Comparison of ENCODE assay signal across 10 cellular contexts in the genomic region with DNA sequence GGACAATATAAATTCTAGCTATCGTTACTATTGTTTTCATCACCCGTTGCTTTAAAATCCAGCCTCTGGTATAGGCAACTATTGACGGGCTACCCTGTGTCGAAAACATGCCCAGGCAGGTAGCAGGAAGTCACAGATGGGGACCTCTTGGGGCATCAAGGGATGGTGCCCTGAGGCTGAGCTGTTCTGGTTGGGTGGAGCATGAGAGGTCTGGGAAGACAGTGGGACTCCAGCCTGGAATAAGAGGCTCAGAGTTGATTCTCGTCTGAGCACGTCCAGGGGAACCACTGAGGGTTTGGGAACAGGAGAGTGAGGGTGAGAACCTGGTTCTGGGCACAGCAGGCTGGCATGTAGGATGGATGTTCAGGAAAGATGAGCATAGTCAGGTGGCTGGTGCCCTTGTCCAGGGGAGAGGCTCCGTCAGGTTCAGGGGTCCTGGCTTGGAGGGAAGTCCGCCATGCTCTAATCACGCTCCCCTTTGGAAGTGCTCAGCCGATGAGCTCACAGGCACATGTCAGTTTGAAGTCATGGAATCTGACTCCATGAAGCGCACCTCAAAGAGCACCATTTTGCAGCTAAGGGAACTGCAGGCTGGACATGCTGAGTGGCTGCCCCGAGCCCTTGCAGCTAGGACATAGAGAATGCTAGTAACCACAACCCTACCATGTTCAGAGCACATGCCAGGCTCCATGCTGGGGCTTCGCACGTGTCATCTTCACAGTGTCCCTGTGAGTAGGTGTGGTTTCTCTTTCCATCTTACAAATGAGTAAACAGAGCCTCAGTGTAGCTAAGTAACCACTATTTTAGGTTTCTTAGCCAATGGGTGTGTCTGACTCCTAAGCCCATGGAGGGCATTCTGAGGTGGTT. TPM values are rescaled to one million over a fixed set of nuclear protein-coding genes. Genes with fewer than 3 reads are reported as not detected.
A peak's percentile ranks its signal among the peaks of the same experiment; 100 is the strongest.
DNase-seq lines count a peak whose midpoint lies in the region; ATAC-seq, FAIRE-seq and TF ChIP-seq lines count a peak whose summit lies in the region.
"Had no signal": no experiment of that assay in that cellular context is flagged by ENCODE, and none has a peak within 500 bp of the region (broad histone marks: within the 10 kb centered on the region; RNA-seq: fewer than 3 reads in every experiment).

No MANE protein-coding gene starts in this region.

- 0 out of 2 replicates have a peak overlapping the region, but pooled peaks have one; percentile 44 for H2BK5ac ChIP-seq in H1 (ENCODE audit: low read depth, low read length)

- H3K9me3 ChIP-seq in H1 (ENCODE audit: insufficient read depth in 2 of 2, low read depth in 1 of 2, low read length in 1 of 2) (no peaks in the 10 kb centered on the region), pancreas (no peaks in the 10 kb centered on the region)

- H3K36me3 ChIP-seq in H1 (ENCODE audit: control insufficient read depth in 2 of 4, insufficient read depth in 4 of 4, low read length in 3 of 4) (peaks cover 0 to 12% (median 3%) of the 10 kb centered on the region in 4 experiments; a peak in 5 of 8 replicates), pancreas (no peaks in the 10 kb centered on the region)

- no peak overlapping the region for H3K9ac ChIP-seq in H1 (replicated peaks in 1 of 4; ENCODE audit: extremely low read depth in 1 of 4, low read depth in 3 of 4, low read length in 3 of 4)

- H3K56ac ChIP-seq in H1 (replicated peaks; ENCODE audit: insufficient read length, low read depth, low read length), result no peak overlapping the region

- no peaks in the 10 kb centered on the region for H3K79me2 ChIP-seq in H1 (ENCODE audit: control insufficient read depth in 1 of 2, insufficient read depth in 2 of 2, low read length in 2 of 2)

- FAIRE-seq in H1 (lab: Jason Lieb, UNC), result no peak
- no peak for FAIRE-seq in pancreas (lab: Jason Lieb, UNC)

- H2AFZ ChIP-seq in H1 (ENCODE audit: low read length), result no peak overlapping the region

- no peak for TF ChIP-seq POLR2A in H1 (IDR thresholded peaks at IDR 0.05; ENCODE audit: control extremely low read depth in 1 of 2, low read depth in 2 of 2, low read length in 2 of 2)

- H3K4me3 ChIP-seq in AG10803 (ENCODE audit: low read length) (no peak overlapping the region), H1 (ENCODE audit: extremely low read depth in 1 of 4, insufficient read depth in 2 of 4, low read depth in 3 of 4, low read length in 4 of 4) (no peak overlapping the region), pancreas (no peak overlapping the region)

- H2BK20ac ChIP-seq in H1 (ENCODE audit: low read length), result no peak overlapping the region

- POLR2A ChIA-PET in H1 (lab: Charles Lee; ENCODE audit: partially characterized antibody), result interaction anchor here (0.7 to 1.3 kb wide), 2 partner anchors 10 to 25 kb away, joined by 3 to 4 read pairs; no protein-coding TSS in a partner anchor

- no peak overlapping the region for H3K14ac ChIP-seq in H1 (ENCODE audit: insufficient read length)

- H3K23me2 ChIP-seq in H1 (ENCODE audit: low read depth, low read length), result no peaks in the 10 kb centered on the region

- H4K5ac ChIP-seq in H1 (ENCODE audit: insufficient read length, low read depth, low read length), result no peak overlapping the region

- H4K91ac ChIP-seq in H1 (replicated peaks; ENCODE audit: insufficient read length, low read length), result no peak overlapping the region

- CTCF ChIA-PET in H1 (lab: Charles Lee; ENCODE audit: partially characterized antibody), result interaction anchor here (1.1 to 2.4 kb wide), 6 partner anchors 9 to 116 kb away, joined by 6 to 12 read pairs (median 8); no protein-coding TSS in a partner anchor

- H3K27ac ChIP-seq in H1 (ENCODE audit: low read depth, low read length), result no peak overlapping the region
- H3K27ac ChIP-seq in pancreas, result no peak overlapping the region

- TF ChIP-seq EP300 in H1 (IDR thresholded peaks at IDR 0.05; ENCODE audit: borderline replicate concordance in 1 of 2, low read depth in 2 of 2, low read length in 2 of 2), result no peak

- peaks cover 1 to 19% of the 10 kb centered on the region in 2 experiments for H4K20me1 ChIP-seq in H1 (replicated peaks in 1 of 2; ENCODE audit: control insufficient read depth in 1 of 2, insufficient read depth in 2 of 2, low read length in 2 of 2)

- H2BK120ac ChIP-seq in H1 (replicated peaks; ENCODE audit: low read depth, low read length), result no peak overlapping the region

- no peaks in the 10 kb centered on the region for H3K4me1 ChIP-seq in H1 (replicated peaks in 1 of 4; ENCODE audit: control insufficient read depth in 3 of 4, insufficient read depth in 4 of 4, low read length in 3 of 4)
- no peaks in the 10 kb centered on the region for H3K4me1 ChIP-seq in pancreas

- H3K4ac ChIP-seq in H1 (replicated peaks; ENCODE audit: insufficient read length, low read depth, low read length), result no peak overlapping the region

- ATAC-seq in GM19351 (IDR thresholded peaks at IDR 0.05; ENCODE audit: unreplicated experiment) (peak; percentile 48), GM21515 (IDR thresholded peaks at IDR 0.05; ENCODE audit: unreplicated experiment) (no peak), HG02798 (IDR thresholded peaks at IDR 0.05; ENCODE audit: poor library complexity, unreplicated experiment) (no peak), pancreas (no peak), HG03159 (IDR thresholded peaks at IDR 0.05; ENCODE audit: unreplicated experiment) (no peak)

- H3K27me3 ChIP-seq in H1 (replicated peaks in 1 of 4; ENCODE audit: control insufficient read depth in 3 of 4, extremely low read depth in 1 of 4, insufficient read depth in 3 of 4, low read length in 3 of 4) (no peaks in the 10 kb centered on the region), pancreas (no peaks in the 10 kb centered on the region)

- 92% methylated on average over 14 of the region's 14 CpGs; no CpG with 5 or more reads in 1 of the 2 experiments for WGBS in H1 (ENCODE audit: extremely low coverage in 1 of 2, insufficient coverage in 1 of 2, insufficient read length in 1 of 2, insufficient replicate concordance in 2 of 2, low coverage in 1 of 2, low lambda C conversion rate in 2 of 2, missing lambda C conversion rate in 1 of 2), 2 experiments
- 92 to 93% methylated on average over 14 of the region's 14 CpGs for WGBS in pancreas, 2 donors

- no peak overlapping the region for H3K4me2 ChIP-seq in H1 (ENCODE audit: insufficient read depth in 1 of 2, low read depth in 2 of 2, low read length in 2 of 2)

- no peak overlapping the region for H2BK12ac ChIP-seq in H1 (ENCODE audit: low read depth, low read length)

- no peak overlapping the region for H3K23ac ChIP-seq in H1 (ENCODE audit: insufficient read length)

- no peak overlapping the region for H2AK5ac ChIP-seq in H1 (ENCODE audit: low read depth, low read length)

- H3K18ac ChIP-seq in H1 (ENCODE audit: extremely low read depth, low read length), result no peak overlapping the region

- no peak overlapping the region; the same call in 1 of the 2 replicates for H4K8ac ChIP-seq in H1 (ENCODE audit: extremely low read depth, insufficient read depth, low read length)

- TF ChIP-seq CTCF in AG10803 (conservative IDR thresholded peaks at IDR 0.05; ENCODE audit: low read length), result no peak
- no peak for TF ChIP-seq CTCF in H1 (IDR thresholded peaks at IDR 0.05; ENCODE audit: control extremely low read depth in 1 of 3, insufficient read depth in 1 of 3, low read depth in 1 of 3, low read length in 3 of 3)
- no peak for TF ChIP-seq CTCF in pancreas (IDR thresholded peaks at IDR 0.05)

- no peak overlapping the region for H2BK15ac ChIP-seq in H1 (ENCODE audit: low read length)

- peak; percentile 44 for DNase-seq in AG10803 (ENCODE audit: low read depth)
- DNase-seq in NCI-H2171 treated with DMSO at 0.1 percent for 48 hours (lab: John Stamatoyannopoulos, UW), result peak; percentile 62
- DNase-seq in H1 (ENCODE audit: low read depth in 1 of 2, low spot score in 2 of 2), result no peak
- DNase-seq in pancreas, result no peak
- DNase-seq: MM.1S had no signal

- no peak for TF ChIP-seq RAD21 in H1 (IDR thresholded peaks at IDR 0.05 in 1 of 2, conservative IDR thresholded peaks at IDR 0.05 in 1 of 2; ENCODE audit: low read depth in 2 of 2, low read length in 2 of 2)

- intact Hi-C loops in pancreas (cut with DNase I), result no loop called here

- H3K79me1 ChIP-seq in H1 (ENCODE audit: low read depth, low read length), result peaks cover 4% of the 10 kb centered on the region; the same call in 1 of the 2 replicates

TF ChIP-seq in H1, 55 proteins besides CTCF, POLR2A, EP300 and RAD21 (continues in another document):
- no peak for TF ChIP-seq TAF1 (IDR thresholded peaks at IDR 0.05; ENCODE audit: low read depth, low read length)
- no peak for TF ChIP-seq POLR2AphosphoS5 (IDR thresholded peaks at IDR 0.05; ENCODE audit: low read depth, low read length)
- no peak for TF ChIP-seq CEBPB (IDR thresholded peaks at IDR 0.05; ENCODE audit: low read depth, low read length)
- TF ChIP-seq SIRT6 (IDR thresholded peaks at IDR 0.05; ENCODE audit: low read length), result no peak
- TF ChIP-seq SAP30 (IDR thresholded peaks at IDR 0.05; ENCODE audit: insufficient read depth, insufficient replicate concordance, low read length), result no peak
- TF ChIP-seq TEAD4 (IDR thresholded peaks at IDR 0.05; ENCODE audit: low read depth, low read length), result no peak
- no peak for TF ChIP-seq NANOG (IDR thresholded peaks at IDR 0.05; ENCODE audit: insufficient read depth, low read depth, low read length, poor library complexity, severe bottlenecking)
- no peak for TF ChIP-seq EGR1 (IDR thresholded peaks at IDR 0.05; ENCODE audit: borderline replicate concordance, low read depth, low read length)
- no peak for TF ChIP-seq BCL11A (IDR thresholded peaks at IDR 0.05; ENCODE audit: low read depth in 2 of 2, low read length in 2 of 2)
- no peak for TF ChIP-seq KDM1A (IDR thresholded peaks at IDR 0.05; ENCODE audit: borderline replicate concordance, low read length)
- TF ChIP-seq SP2 (IDR thresholded peaks at IDR 0.05; ENCODE audit: low read length), result no peak
- TF ChIP-seq CBX5 (IDR thresholded peaks at IDR 0.05; ENCODE audit: low read depth, low read length), result no peak
- no peak for TF ChIP-seq CBX8 (IDR thresholded peaks at IDR 0.05; ENCODE audit: borderline replicate concordance, low read depth, low read length)

RNA-seq across cellular contexts. Expression of gene PCSK9, which starts 21.0 kb away (rescaled TPM):
- total RNA-seq in H1 (2021; fragmentation: NEBNext Ultra II Directional; extraction: Animal tissue kit (Norgen Biotek cat#: 25700)), result 32.3 and 33.8 TPM in 2 replicates
- 22.3 and 39.4 TPM in 2 replicates for polyA plus RNA-seq in H1 (2011; rRNA removed)
- 30.1 TPM for polyA plus RNA-seq in H1 (2011; cell fraction: cytosol; rRNA removed)
- polyA plus RNA-seq in H1 (2011; cell fraction: nucleus; rRNA removed), result 56.2 TPM
- 20.6 to 29.9 TPM (median 28.3 TPM) in 4 replicates for polyA plus RNA-seq in H1 (2012, experiment 1 of 2)
- 24.1 TPM for polyA plus RNA-seq in H1 (2012, experiment 2 of 2)
- polyA plus RNA-seq in H1 (2013, experiment 1 of 2), result 65.1 TPM
- 59.8 TPM for polyA plus RNA-seq in H1 (2013, experiment 2 of 2)
- 14.4 and 15.8 TPM in 2 replicates for polyA minus RNA-seq in H1 (2011; rRNA and poly(A)+ RNA removed)
- 22.8 TPM for polyA minus RNA-seq in H1 (2011; cell fraction: cytosol; rRNA and poly(A)+ RNA removed)
- 18.1 TPM for polyA minus RNA-seq in H1 (2011; cell fraction: nucleus; rRNA and poly(A)+ RNA removed)
- total RNA-seq in pancreas, result 10 to 100 TPM in 1 of 6 donors, 1 to 10 TPM in 4, under 1 TPM in 1; 0.95 to 10.1 (median 1.6) TPM
- polyA plus RNA-seq in pancreas, result 1 to 10 TPM; 3.4 to 4.9 TPM
- polyA plus RNA-seq: CD14-positive monocyte had no signal

Comparison
In these comparisons a context has a peak if more than half of its experiments do, and no peak if none do; other contexts are left out.
1. DNase-seq: peak in AG10803 (single experiment) and NCI-H2171 treated with DMSO at 0.1 percent for 48 hours (single experiment); none in H1 (0 of 2) and pancreas (0 of 6).